ENCODE assay signal across 8 cellular contexts in the genomic region with DNA sequence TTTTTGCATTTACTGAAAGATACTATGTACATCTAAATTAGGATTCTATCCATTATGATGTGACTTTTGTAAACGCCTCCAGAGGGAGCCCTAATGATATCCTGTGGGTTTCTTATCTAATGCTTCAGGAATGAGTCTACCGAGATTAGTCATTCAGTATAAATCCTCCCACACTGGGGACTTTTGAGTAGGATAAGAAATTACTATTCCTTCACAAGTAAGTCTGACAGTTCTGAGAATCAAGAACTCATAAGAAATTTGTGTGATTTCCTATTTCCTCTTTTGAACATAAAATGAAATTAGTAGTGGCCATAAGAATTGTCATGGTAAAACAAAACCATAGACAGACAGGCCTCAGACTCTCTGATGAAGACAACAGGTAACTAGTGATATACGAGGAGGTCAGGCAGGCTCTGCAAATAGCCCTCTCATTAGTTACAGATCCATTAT.
DNase-seq lines count a peak whose midpoint lies in the region; ATAC-seq and TF ChIP-seq lines count a peak whose summit lies in the region.

No MANE protein-coding gene starts in this region.

- no peaks in the 10 kb centered on the region for H3K4me1 Mint-ChIP-seq in stimulated activated effector memory CD8-positive, alpha-beta T cell treated with anti-CD3 and anti-CD28 coated beads, Interleukin-12 subunit alpha, Interleukin-12 subunit beta, amount 100 ng/mL, for 72 hours

- POLR2A ChIA-PET in RWPE1 (lab: Yijun Ruan, JAX; ENCODE audit: low non-redundant PET) = no interaction called here

- no peak overlapping the region for H3K4me3 Mint-ChIP-seq in stimulated activated effector memory CD8-positive, alpha-beta T cell treated with anti-CD3 and anti-CD28 coated beads, Interleukin-12 subunit alpha, Interleukin-12 subunit beta, amount 100 ng/mL, for 72 hours

- peak; percentile 74 for ATAC-seq in HG03039 (IDR thresholded peaks at IDR 0.05; ENCODE audit: unreplicated experiment)
- ATAC-seq in stimulated activated effector memory CD8-positive, alpha-beta T cell treated with anti-CD3 and anti-CD28 coated beads, Interleukin-12 subunit alpha, Interleukin-12 subunit beta, amount 100 ng/mL, for 72 hours = peak; percentile 60

- H3K27ac Mint-ChIP-seq in stimulated activated effector memory CD8-positive, alpha-beta T cell treated with anti-CD3 and anti-CD28 coated beads, Interleukin-12 subunit alpha, Interleukin-12 subunit beta, amount 100 ng/mL, for 72 hours = no peak overlapping the region

- peak; percentile 57 for TF ChIP-seq CTCF in RWPE1 (conservative IDR thresholded peaks at IDR 0.05; ENCODE audit: low read depth)

- no peaks in the 10 kb centered on the region for H3K36me3 Mint-ChIP-seq in stimulated activated effector memory CD8-positive, alpha-beta T cell treated with anti-CD3 and anti-CD28 coated beads, Interleukin-12 subunit alpha, Interleukin-12 subunit beta, amount 100 ng/mL, for 72 hours

- peaks cover 25% of the 10 kb centered on the region for H3K9me3 Mint-ChIP-seq in stimulated activated effector memory CD8-positive, alpha-beta T cell treated with anti-CD3 and anti-CD28 coated beads, Interleukin-12 subunit alpha, Interleukin-12 subunit beta, amount 100 ng/mL, for 72 hours

- no peak overlapping the region for H3K27ac ChIP-seq in RWPE1

- CTCF ChIA-PET in RWPE1 (lab: Yijun Ruan, JAX) = interaction anchor here (1.1 kb wide), 1 partner anchor 624 kb away, joined by 3 read pairs; no protein-coding TSS in a partner anchor

- DNase-seq in DMS 273 (lab: John Stamatoyannopoulos, UW; ENCODE audit: unreplicated experiment) (peak; percentile 42), DMS 273 treated with DMSO at 0.1 percent for 48 hours (lab: John Stamatoyannopoulos, UW) (no peak), RWPE1 (ENCODE audit: low spot score) (peak; percentile 72), globus pallidus (ENCODE audit: low spot score) (peak; percentile 16), NCI-H524 treated with DMSO at 0.1 percent for 48 hours (lab: John Stamatoyannopoulos, UW) (no peak), NCI-H1436 treated with DMSO at 0.1 percent for 48 hours (lab: John Stamatoyannopoulos, UW) (no peak)
- no peak for DNase-seq in stimulated activated effector memory CD8-positive, alpha-beta T cell treated with anti-CD3 and anti-CD28 coated beads, Interleukin-12 subunit alpha, Interleukin-12 subunit beta, amount 100 ng/mL, for 72 hours (ENCODE audit: low spot score in 2 of 2)

Comparison
In these comparisons a context has a peak if more than half of its experiments do, and no peak if none do; other contexts are left out.
1. DNase-seq: peak in DMS 273 (single experiment), RWPE1 (single experiment) and globus pallidus (single experiment); none in DMS 273 treated with DMSO at 0.1 percent for 48 hours (single experiment), stimulated activated effector memory CD8-positive, alpha-beta T cell treated with anti-CD3 and anti-CD28 coated beads, Interleukin-12 subunit alpha, Interleukin-12 subunit beta, amount 100 ng/mL, for 72 hours (0 of 2), NCI-H524 treated with DMSO at 0.1 percent for 48 hours (single experiment) and NCI-H1436 treated with DMSO at 0.1 percent for 48 hours (single experiment).